ENCODE assay signal across 7 cellular contexts in genomic region chr16:73274140-73274539, GRCh38.
"Had no signal": no experiment of that assay in that cellular context is flagged by ENCODE, and none has a peak within 500 bp of the region (broad histone marks: within the 10 kb centered on the region; RNA-seq: fewer than 3 reads in every experiment).

No MANE protein-coding gene starts in this region.

- H3K27ac ChIP-seq: HL-60 had no signal

- DNase-seq: H7, HFFc6, KG1 had no signal

- H3K4me1 ChIP-seq: HAP-1 had no signal

- H2AFZ ChIP-seq: GM23338 had no signal

- H3K4me3 ChIP-seq: GM23338, HAP-1 had no signal

- H3K36me3 ChIP-seq: HAP-1 had no signal

- H3K9me3 ChIP-seq: HAP-1 had no signal

- H3K4me2 ChIP-seq: GM23338 had no signal

- ATAC-seq: GM23338, HCT116 had no signal
